Comparison of ENCODE assay signal across 8 cellular contexts in genomic region chr6:122788663-122789062, GRCh38. TPM values are rescaled to one million over a fixed set of nuclear protein-coding genes. Genes with fewer than 3 reads are reported as not detected.
A peak's percentile ranks its signal among the peaks of the same experiment; 100 is the strongest.
DNase-seq lines count a peak whose midpoint lies in the region; ATAC-seq and TF ChIP-seq lines count a peak whose summit lies in the region.

No MANE protein-coding gene starts in this region.

- no peaks in the 10 kb centered on the region for H3F3A ChIP-seq in PC-3 (ENCODE audit: low read length, unreplicated experiment)

- H4K20me1 ChIP-seq in PC-3 (ENCODE audit: low read length) = no peaks in the 10 kb centered on the region

- H3K9me3 ChIP-seq in PC-3 (ENCODE audit: low read length) = no peaks in the 10 kb centered on the region
- H3K9me3 ChIP-seq in esophagus (ENCODE audit: control insufficient read depth in 2 of 2, insufficient read depth in 1 of 2, low read depth in 1 of 2, low read length in 1 of 2) = no peaks in the 10 kb centered on the region

- no TSS peak for BruUV-seq in PC-3 (replicated peaks; lab: Mats Ljungman, UMichigan)

- H3K36me3 ChIP-seq in PC-3 (ENCODE audit: low read depth, low read length) (no peaks in the 10 kb centered on the region), esophagus (ENCODE audit: control insufficient read depth in 2 of 2, insufficient read depth in 2 of 2, low read length in 1 of 2) (no peaks in the 10 kb centered on the region)

- H3K36me3 Mint-ChIP-seq in osteocyte (ENCODE audit: unreplicated experiment) = no peaks in the 10 kb centered on the region

- POLR2A ChIA-PET in PC-3 (lab: Charles Lee; ENCODE audit: unreplicated experiment) = interaction anchor here (0.6 to 0.7 kb wide), 3 partner anchors 10 to 164 kb away, joined by 3 to 4 read pairs (median 3); no protein-coding TSS in a partner anchor

- peaks cover 25% of the 10 kb centered on the region for H3K27me3 Mint-ChIP-seq in osteocyte (ENCODE audit: unreplicated experiment)

- in situ Hi-C loops in Caki2 (cut with HindIII; ENCODE audit: low pct_unique_long_range_greater_than_20kb, low sequenced_read_pairs) = no loop called here

- H3K4me2 ChIP-seq in PC-3 (ENCODE audit: low read length) = peak overlapping the region; percentile 97

- H3K4me3 ChIP-seq in PC-3 (ENCODE audit: low read length) (peak overlapping the region; percentile 88), esophagus (ENCODE audit: low read depth in 1 of 2, low read length in 2 of 2) (peak overlapping the region; percentile 75 to 78)

- WGBS in esophagus, 2 donors = 26 to 31% methylated on average over 5 of the region's 5 CpGs

- H2AFZ ChIP-seq in PC-3 (ENCODE audit: low read length) = peak overlapping the region; percentile 96

- H3K4me3 Mint-ChIP-seq in osteocyte (ENCODE audit: unreplicated experiment) = peak overlapping the region; percentile 88

- DNase-seq in Caki2 (ENCODE audit: low read depth) (peak; percentile 22), PC-3 (peak; percentile 1), osteocyte (ENCODE audit: extremely low spot score, unreplicated experiment) (no peak), NCI-H2029 treated with DMSO at 0.1 percent for 48 hours (lab: John Stamatoyannopoulos, UW) (no peak), NCI-H226 (no peak)
- DNase-seq in stimulated activated naive CD4-positive, alpha-beta T cell (lab: John Stamatoyannopoulos, UW) = no peak

- CTCF ChIA-PET in PC-3 (lab: Charles Lee) = interaction anchor here (0.6 kb wide), 1 partner anchor 50 kb away, joined by 3 read pairs; no protein-coding TSS in a partner anchor

- H3K4me1 ChIP-seq in PC-3 (ENCODE audit: insufficient read depth, low read length) (peaks cover 27% of the 10 kb centered on the region), esophagus (ENCODE audit: control insufficient read depth in 2 of 2, insufficient read depth in 2 of 2, low read length in 1 of 2) (peaks cover 0 to 4% of the 10 kb centered on the region in 2 donors)

- H3K27ac ChIP-seq in PC-3 (ENCODE audit: low read length) (peak overlapping the region; percentile 80), esophagus (ENCODE audit: low read depth in 2 of 2, low read length in 1 of 2) (peak overlapping the region; percentile 93)

- peaks cover 27% of the 10 kb centered on the region for H3K4me1 Mint-ChIP-seq in osteocyte (ENCODE audit: unreplicated experiment)

- peak overlapping the region; percentile 95 for H3K27ac Mint-ChIP-seq in osteocyte (ENCODE audit: unreplicated experiment)

- H3K9me3 Mint-ChIP-seq in osteocyte (ENCODE audit: unreplicated experiment) = no peaks in the 10 kb centered on the region

- intact Hi-C loops in PC-3 (cut with micrococcal nuclease) = loop anchor here (5.0 kb wide), 2 partner anchors 49 to 56 kb away; no protein-coding TSS in a partner anchor

- H3K9ac ChIP-seq in PC-3 (ENCODE audit: low read length) = peak overlapping the region; percentile 79

- no peak for ATAC-seq in PC-3
- no peak for ATAC-seq in GM18870 (IDR thresholded peaks at IDR 0.05; ENCODE audit: unreplicated experiment)

- TF ChIP-seq CTCF in PC-3 (conservative IDR thresholded peaks at IDR 0.05; ENCODE audit: low read depth, low read length) = no peak
- TF ChIP-seq CTCF in osteocyte (IDR thresholded peaks at IDR 0.05) = no peak

- H3K79me2 ChIP-seq in PC-3 (ENCODE audit: low read length) = peaks cover 26% of the 10 kb centered on the region

- H3K9me2 ChIP-seq in PC-3 (replicated peaks; ENCODE audit: low read length) = no peaks in the 10 kb centered on the region

- H3K27me3 ChIP-seq in PC-3 (ENCODE audit: low read length) = no peaks in the 10 kb centered on the region
- H3K27me3 ChIP-seq in esophagus (ENCODE audit: control insufficient read depth in 1 of 2, insufficient read depth in 2 of 2, low read length in 2 of 2) = no peaks in the 10 kb centered on the region

RNA-seq across cellular contexts. Expression of gene SMPDL3A, which starts 0.4 kb away (rescaled TPM):
- total RNA-seq in Caki2 (2014; rRNA removed; shearing (Covaris generic); ENCODE audit: low replicate concordance) = 7.4 and 16.5 TPM in 2 replicates
- total RNA-seq in PC-3 (2014; rRNA removed) (2.7 and 4.6 TPM in 2 replicates), osteocyte (12.8 and 14.6 TPM in 2 replicates)
- polyA plus RNA-seq in esophagus = 1 to 10 TPM; 4.9 to 7.2 TPM

RNA-seq across cellular contexts. Expression of gene FABP7, which starts 9.1 kb away (rescaled TPM):
- 0.43 and 0.54 TPM in 2 replicates for total RNA-seq in Caki2 (2014; rRNA removed; shearing (Covaris generic); ENCODE audit: low replicate concordance)
- not detected in 2 replicates for total RNA-seq in PC-3 (2014; rRNA removed)
- polyA plus RNA-seq in esophagus = under 1 TPM in 1 of 2 donors, not detected in 1; 0.05 TPM
- total RNA-seq in osteocyte = not detected in 2 replicates

Comparison
In these comparisons a context has a peak if more than half of its experiments do, and no peak if none do; other contexts are left out.
1. DNase-seq: peak in Caki2 (single experiment) and PC-3 (single experiment); none in osteocyte (single experiment), NCI-H2029 treated with DMSO at 0.1 percent for 48 hours (single experiment), stimulated activated naive CD4-positive, alpha-beta T cell (0 of 6) and NCI-H226 (single experiment).